ENCODE assay signal across 12 cellular contexts in the genomic region with DNA sequence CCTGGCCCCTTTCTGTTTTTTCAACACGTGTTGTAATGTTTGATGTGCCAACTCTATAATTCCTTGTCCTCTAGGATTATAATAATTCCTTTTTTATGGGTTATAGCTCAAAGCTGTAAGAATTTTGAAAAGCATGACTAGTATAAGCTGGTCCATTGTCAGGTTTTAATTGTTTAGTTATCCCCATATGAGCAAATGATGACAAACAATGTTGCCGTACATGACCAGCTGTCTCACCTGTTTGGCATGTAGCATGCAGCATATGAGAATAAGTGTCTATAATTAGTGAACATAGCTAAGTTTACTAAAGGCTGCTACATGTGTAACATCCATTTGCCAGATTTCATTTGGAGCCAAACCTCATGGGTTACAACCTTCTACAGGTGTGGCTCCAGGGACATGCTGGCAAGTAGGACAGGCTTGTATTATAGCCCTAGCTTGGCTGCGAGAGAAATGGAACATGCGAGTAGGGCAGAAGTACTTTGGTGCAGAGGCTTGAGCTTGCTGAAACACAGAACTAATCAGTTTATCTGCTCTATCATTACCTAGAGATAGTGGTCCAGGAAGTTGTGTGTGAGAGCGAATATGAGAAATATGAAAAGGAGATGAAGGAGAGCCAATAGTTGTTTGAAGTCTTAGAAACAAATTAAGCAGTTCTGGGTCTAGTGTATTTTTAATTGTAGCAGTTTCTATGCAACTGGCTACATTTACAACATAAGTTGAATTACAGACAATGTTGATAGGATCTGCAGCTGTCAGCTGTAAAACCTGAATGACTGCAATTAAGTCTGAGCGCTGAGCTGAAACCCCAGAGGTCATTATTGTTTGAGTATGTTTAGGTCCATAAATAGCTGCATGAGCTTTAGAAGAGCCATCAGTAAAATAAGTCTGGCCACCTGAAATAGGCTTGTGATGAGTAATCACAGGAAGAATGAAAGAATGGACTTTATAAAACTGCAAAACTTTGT. TPM values are rescaled to one million over a fixed set of nuclear protein-coding genes. Genes with fewer than 3 reads are reported as not detected.
DNase-seq lines count a peak whose midpoint lies in the region; ATAC-seq and TF ChIP-seq lines count a peak whose summit lies in the region.
"Had no signal": no experiment of that assay in that cellular context is flagged by ENCODE, and none has a peak within 500 bp of the region (broad histone marks: within the 10 kb centered on the region; RNA-seq: fewer than 3 reads in every experiment).

No MANE protein-coding gene starts in this region.

- H3K36me3 Mint-ChIP-seq in Caco-2 (ENCODE audit: insufficient read depth, unreplicated experiment), result peaks cover 32% of the 10 kb centered on the region
- H3K36me3 Mint-ChIP-seq in activated naive CD8-positive, alpha-beta T cell treated with anti-CD3 and anti-CD28 coated beads for 36 hours, result no peaks in the 10 kb centered on the region
- H3K36me3 Mint-ChIP-seq: activated CD8-positive, alpha-beta memory T cell treated with anti-CD3 and anti-CD28 coated beads, Interleukin-2, amount 10 ng/mL, durations not matched to agents 7 days and 5 days had no signal

- H3K27me3 ChIP-seq in Caco-2 (replicated peaks; ENCODE audit: control insufficient read depth, insufficient read depth, low read length), result no peaks in the 10 kb centered on the region

- DNase-seq in Caco-2, result peak; percentile 41 to 54
- peak; percentile 32 for DNase-seq in LoVo (ENCODE audit: low spot score)
- DNase-seq in NCI-H774 (lab: John Stamatoyannopoulos, UW), result peak; percentile 75
- peak in 1 of 2 donors; percentile 58 for DNase-seq in left colon
- DNase-seq in activated naive CD8-positive, alpha-beta T cell treated with anti-CD3 and anti-CD28 coated beads for 36 hours, result no peak
- DNase-seq in GF-D8 (lab: John Stamatoyannopoulos, UW), result no peak
- no peak for DNase-seq in ecto neural progenitor cell (ENCODE audit: low spot score)
- DNase-seq: activated CD8-positive, alpha-beta memory T cell treated with anti-CD3 and anti-CD28 coated beads, Interleukin-2, amount 10 ng/mL, durations not matched to agents 7 days and 5 days; activated naive CD4-positive, alpha-beta T cell treated with Interleukin-2 at 50 U/mL for 16 hours; DND-41 had no signal

- ATAC-seq in left colon (peak; percentile 73), HG02798 (IDR thresholded peaks at IDR 0.05; ENCODE audit: poor library complexity, unreplicated experiment) (no peak)
- ATAC-seq: activated CD8-positive, alpha-beta memory T cell treated with anti-CD3 and anti-CD28 coated beads, Interleukin-2, amount 10 ng/mL, durations not matched to agents 7 days and 5 days; WTC11 had no signal

- peaks cover 14% of the 10 kb centered on the region for H3K4me1 Mint-ChIP-seq in Caco-2 (ENCODE audit: low read depth, unreplicated experiment)
- no peaks in the 10 kb centered on the region for H3K4me1 Mint-ChIP-seq in activated naive CD8-positive, alpha-beta T cell treated with anti-CD3 and anti-CD28 coated beads for 36 hours
- H3K4me1 Mint-ChIP-seq: activated CD8-positive, alpha-beta memory T cell treated with anti-CD3 and anti-CD28 coated beads, Interleukin-2, amount 10 ng/mL, durations not matched to agents 7 days and 5 days had no signal

- no peaks in the 10 kb centered on the region for H3K9me3 Mint-ChIP-seq in Caco-2 (ENCODE audit: unreplicated experiment)
- H3K9me3 Mint-ChIP-seq in activated naive CD8-positive, alpha-beta T cell treated with anti-CD3 and anti-CD28 coated beads for 36 hours, result no peaks in the 10 kb centered on the region

- no peaks in the 10 kb centered on the region for H3K9me3 ChIP-seq in Caco-2

- peak overlapping the region; percentile 8 for H3K27ac Mint-ChIP-seq in Caco-2 (ENCODE audit: unreplicated experiment)
- H3K27ac Mint-ChIP-seq in activated naive CD8-positive, alpha-beta T cell treated with anti-CD3 and anti-CD28 coated beads for 36 hours, result no peak overlapping the region
- H3K27ac Mint-ChIP-seq: activated CD8-positive, alpha-beta memory T cell treated with anti-CD3 and anti-CD28 coated beads, Interleukin-2, amount 10 ng/mL, durations not matched to agents 7 days and 5 days; WTC11 had no signal

- no peak overlapping the region for H3K4me3 ChIP-seq in Caco-2 (ENCODE audit: low read depth, low read length)

- no peaks in the 10 kb centered on the region for H3K36me3 ChIP-seq in Caco-2 (ENCODE audit: control insufficient read depth, insufficient read depth, low read length)

- TF ChIP-seq CTCF in Caco-2 (IDR thresholded peaks at IDR 0.05; ENCODE audit: insufficient read depth in 1 of 2, low read depth in 1 of 2, low read length in 1 of 2, severe bottlenecking in 1 of 2, unreplicated experiment in 1 of 2), result no peak

- CTCF ChIA-PET in Caco-2 (lab: Charles Lee), result interaction anchor here (0.6 kb wide), 1 partner anchor 198 kb away, joined by 5 read pairs; no protein-coding TSS in a partner anchor

- H3K27me3 Mint-ChIP-seq in Caco-2 (ENCODE audit: insufficient read depth, unreplicated experiment), result no peaks in the 10 kb centered on the region
- H3K27me3 Mint-ChIP-seq in activated naive CD8-positive, alpha-beta T cell treated with anti-CD3 and anti-CD28 coated beads for 36 hours, result peaks cover 8% of the 10 kb centered on the region

- peaks cover 36% of the 10 kb centered on the region for H3K4me1 ChIP-seq in Caco-2

- POLR2A ChIA-PET in Caco-2 (lab: Charles Lee), result interaction anchor here (0.8 kb wide), 1 partner anchor 53 kb away, joined by 3 read pairs; a partner anchor contains a TSS

- no TSS peak for BruUV-seq in Caco-2 (replicated peaks; lab: Mats Ljungman, UMichigan)

- intact Hi-C loops in Caco-2 (cut with micrococcal nuclease; ENCODE audit: unreplicated experiment), result loop anchor here (5.0 kb wide), 2 partner anchors 123 to 193 kb away; a partner anchor contains a TSS
- intact Hi-C loops in left colon (cut with DNase I, micrococcal nuclease), result loop anchor here in 1 of 2 donors (10.0 kb wide), 1 partner anchor 65 kb away; no protein-coding TSS in a partner anchor

- peak overlapping the region; percentile 8 for H3K4me3 Mint-ChIP-seq in Caco-2 (ENCODE audit: unreplicated experiment)
- no peak overlapping the region for H3K4me3 Mint-ChIP-seq in activated naive CD8-positive, alpha-beta T cell treated with anti-CD3 and anti-CD28 coated beads for 36 hours
- H3K4me3 Mint-ChIP-seq: activated CD8-positive, alpha-beta memory T cell treated with anti-CD3 and anti-CD28 coated beads, Interleukin-2, amount 10 ng/mL, durations not matched to agents 7 days and 5 days; WTC11 had no signal

RNA-seq across cellular contexts. Expression of a gene that starts 22.6 kb away (rescaled TPM):
- total RNA-seq in Caco-2 (2022) (89.5 and 90.1 TPM in 2 replicates), left colon (10 to 100 TPM; 76.1 to 86.4 TPM)
- 10 to 100 TPM; 73.7 to 75.0 TPM for total RNA-seq in activated naive CD8-positive, alpha-beta T cell treated with anti-CD3 and anti-CD28 coated beads for 36 hours

RNA-seq across cellular contexts. Expression of a gene that starts 52.7 kb away (rescaled TPM):
- total RNA-seq in Caco-2 (2022) (170 and 196 TPM in 2 replicates), left colon (100 to 1,000 TPM; 371 to 399 TPM)
- total RNA-seq in activated naive CD8-positive, alpha-beta T cell treated with anti-CD3 and anti-CD28 coated beads for 36 hours, result 1 to 10 TPM; 1.4 to 1.6 TPM

Comparison
In these comparisons a context has a peak if more than half of its experiments do, and no peak if none do; other contexts are left out.
1. DNase-seq: peak in Caco-2 (2 of 2), LoVo (single experiment) and NCI-H774 (single experiment); none in activated naive CD8-positive, alpha-beta T cell treated with anti-CD3 and anti-CD28 coated beads for 36 hours (single experiment), GF-D8 (single experiment) and ecto neural progenitor cell (single experiment).
2. RNA of a gene that starts 52.7 kb away (total RNA-seq): 371 to 399 TPM in left colon and 170 to 196 TPM in Caco-2; 1.4 to 1.6 TPM in activated naive CD8-positive, alpha-beta T cell treated with anti-CD3 and anti-CD28 coated beads for 36 hours; every median in the first group is over 10 times any median in the second.